ENCODE assay signal across 8 cellular contexts in genomic region chr20:4091332-4092135, GRCh38. TPM values are rescaled to one million over a fixed set of nuclear protein-coding genes. Genes with fewer than 3 reads are reported as not detected.
A peak's percentile ranks its signal among the peaks of the same experiment; 100 is the strongest.
DNase-seq lines count a peak whose midpoint lies in the region; ATAC-seq and TF ChIP-seq lines count a peak whose summit lies in the region.

No MANE protein-coding gene starts in this region.

- in situ Hi-C loops in SK-MEL-5 (cut with HindIII; ENCODE audit: low pct_unique_long_range_greater_than_20kb, low sequenced_read_pairs): no loop called here
- in situ Hi-C loops in astrocyte of the spinal cord (cut with HindIII; ENCODE audit: low sequenced_read_pairs): no loop called here

- no TSS peak for BruUV-seq in HCT116 (replicated peaks; lab: Mats Ljungman, UMichigan)

- TF ChIP-seq CTCF in HCT116 (IDR thresholded peaks at IDR 0.05 in 2 of 3, conservative IDR thresholded peaks at IDR 0.05 in 1 of 3; ENCODE audit: borderline replicate concordance in 1 of 3, insufficient read depth in 1 of 3, low read depth in 2 of 3, low read length in 2 of 3): peak; percentile 69 to 82 (median 72); a peak in 5 of 6 replicates
- TF ChIP-seq CTCF in astrocyte of the spinal cord (IDR thresholded peaks at IDR 0.05; ENCODE audit: low read depth, low read length): peak; percentile 83

- H3K9me3 ChIP-seq in HCT116 (ENCODE audit: control insufficient read depth in 1 of 2, insufficient read depth in 1 of 2, low read depth in 1 of 2, low read length in 2 of 2): peaks cover 0 to 9% of the 10 kb centered on the region in 2 experiments; a peak in 1 of 4 replicates

- no peaks in the 10 kb centered on the region for H3K36me3 ChIP-seq in HCT116 (ENCODE audit: control insufficient read depth in 1 of 2, insufficient read depth in 2 of 2, low read length in 2 of 2)

- H3K9me3 Mint-ChIP-seq in stimulated activated naive B cell treated with anti-CD40 and anti-IgM and Interleukin-4, amounts not matched to agents 10 μg/mL and 1 μg/mL and 100 μg/mL, for 72 hours: peaks cover 0 to 4% of the 10 kb centered on the region in 2 donors

- H3K27ac Mint-ChIP-seq in stimulated activated naive B cell treated with anti-CD40 and anti-IgM and Interleukin-4, amounts not matched to agents 10 μg/mL and 1 μg/mL and 100 μg/mL, for 72 hours: no peak overlapping the region

- no peak overlapping the region for H3K4me3 Mint-ChIP-seq in stimulated activated naive B cell treated with anti-CD40 and anti-IgM and Interleukin-4, amounts not matched to agents 10 μg/mL and 1 μg/mL and 100 μg/mL, for 72 hours

- POLR2A ChIA-PET in HCT116 (lab: Charles Lee): interaction anchor here (0.7 kb wide), 1 partner anchor 10 kb away, joined by 3 read pairs; no protein-coding TSS in a partner anchor

- CTCF ChIA-PET in HCT116 (lab: Charles Lee): interaction anchor here (0.6 to 1.8 kb wide), 9 partner anchors 9 to 310 kb away, joined by 3 to 6 read pairs (median 3); partner anchors contain the start of gene SPEF1

- no peak overlapping the region for H3K27ac ChIP-seq in HCT116 (ENCODE audit: low read depth, low read length)

- peaks cover 21 to 31% of the 10 kb centered on the region in 2 donors for H3K27me3 Mint-ChIP-seq in stimulated activated naive B cell treated with anti-CD40 and anti-IgM and Interleukin-4, amounts not matched to agents 10 μg/mL and 1 μg/mL and 100 μg/mL, for 72 hours

- no peaks in the 10 kb centered on the region for H4K20me1 ChIP-seq in HCT116 (ENCODE audit: insufficient read depth)

- DNase-seq in CD1c-positive myeloid dendritic cell (ENCODE audit: extremely low spot score): peak; percentile 68
- DNase-seq in HCT116 (ENCODE audit: low read depth, low spot score): no peak
- DNase-seq in SK-MEL-5 (ENCODE audit: low read depth, low spot score): peak; percentile 79
- peak; percentile 86 for DNase-seq in astrocyte of the spinal cord (ENCODE audit: low read depth, low spot score)
- DNase-seq in iris pigment epithelial cell (ENCODE audit: low read depth): peak; percentile 67
- DNase-seq in stimulated activated naive B cell treated with anti-CD40 and anti-IgM and Interleukin-4, amounts not matched to agents 10 μg/mL and 1 μg/mL and 100 μg/mL, for 72 hours: no peak
- no peak for DNase-seq in OCI-M2 (lab: John Stamatoyannopoulos, UW; ENCODE audit: unreplicated experiment)

- H3K9ac ChIP-seq in HCT116 (ENCODE audit: low read length): no peak overlapping the region

- peaks cover 0 to 9% of the 10 kb centered on the region in 2 donors for H3K4me1 Mint-ChIP-seq in stimulated activated naive B cell treated with anti-CD40 and anti-IgM and Interleukin-4, amounts not matched to agents 10 μg/mL and 1 μg/mL and 100 μg/mL, for 72 hours

- intact Hi-C loops in HCT116 (cut with micrococcal nuclease): loop anchor here (5.0 kb wide), 1 partner anchor 374 kb away; no protein-coding TSS in a partner anchor

- peak; percentile 93 for ATAC-seq in HCT116
- ATAC-seq in stimulated activated naive B cell treated with anti-CD40 and anti-IgM and Interleukin-4, amounts not matched to agents 10 μg/mL and 1 μg/mL and 100 μg/mL, for 72 hours (replicated peaks): peak; percentile 19 to 46
- no peak for ATAC-seq in HG02973 (IDR thresholded peaks at IDR 0.05; ENCODE audit: unreplicated experiment)

- no peaks in the 10 kb centered on the region for H3K27me3 ChIP-seq in HCT116 (ENCODE audit: insufficient read depth, low read length)

- H3K36me3 Mint-ChIP-seq in stimulated activated naive B cell treated with anti-CD40 and anti-IgM and Interleukin-4, amounts not matched to agents 10 μg/mL and 1 μg/mL and 100 μg/mL, for 72 hours: no peaks in the 10 kb centered on the region

- no peaks in the 10 kb centered on the region for H3K9me2 ChIP-seq in HCT116 (ENCODE audit: insufficient read depth)

- no peak overlapping the region for H3K4me3 ChIP-seq in HCT116 (replicated peaks in 1 of 2; ENCODE audit: low read depth in 1 of 2, low read length in 2 of 2)
- H3K4me3 ChIP-seq in astrocyte of the spinal cord (ENCODE audit: low read depth, low read length): no peak overlapping the region

- H3K4me2 ChIP-seq in HCT116 (ENCODE audit: low read length): no peak overlapping the region

- no peak overlapping the region for H2AFZ ChIP-seq in HCT116 (ENCODE audit: low read depth, low read length, poor library complexity, severe bottlenecking)

- peak; percentile 74 for TF ChIP-seq RAD21 in HCT116 (IDR thresholded peaks at IDR 0.05; ENCODE audit: low read depth)

- H3K4me1 ChIP-seq in HCT116 (ENCODE audit: control insufficient read depth in 1 of 2, insufficient read depth in 2 of 2, low read length in 2 of 2): no peaks in the 10 kb centered on the region

- RAD21 ChIA-PET in HCT116 (lab: Charles Lee; ENCODE audit: low non-redundant PET in 1 of 2, low total read pairs in 2 of 2, uncharacterized antibody in 2 of 2, unreplicated experiment in 2 of 2): interaction anchor here in 1 of 2 experiments (0.6 kb wide), 1 partner anchor 162 kb away, joined by 4 read pairs; no protein-coding TSS in a partner anchor

- no peaks in the 10 kb centered on the region for H3K79me2 ChIP-seq in HCT116 (ENCODE audit: insufficient read depth, low read length)

- no peak for TF ChIP-seq POLR2A in HCT116 (IDR thresholded peaks at IDR 0.05; ENCODE audit: borderline replicate concordance, extremely low read depth, insufficient read depth, insufficient read length)

TF ChIP-seq in HCT116, 20 proteins besides CTCF, POLR2A, EP300 and RAD21:
- TF ChIP-seq ZBTB33 (IDR thresholded peaks at IDR 0.05; ENCODE audit: extremely low read depth, insufficient replicate concordance, low read length) (no peak), EZH2phosphoT487 (IDR thresholded peaks at IDR 0.05; ENCODE audit: borderline replicate concordance) (no peak)

RNA-seq across cellular contexts. Expression of gene SMOX, which starts 57.1 kb away (rescaled TPM):
- 40.1 TPM for total RNA-seq in HCT116 (2021; ENCODE audit: unreplicated experiment)
- 75.8 and 81.2 TPM in 2 replicates for polyA plus RNA-seq in HCT116 (2012)
- 15.6 and 18.9 TPM in 2 replicates for total RNA-seq in SK-MEL-5 (2014; rRNA removed; shearing (Covaris generic))
- 20.8 and 28.2 TPM in 2 replicates for polyA plus RNA-seq in SK-MEL-5 (2015; cell fraction: cytosol; rRNA removed)
- polyA plus RNA-seq in SK-MEL-5 (2015; cell fraction: nucleus; rRNA removed): 18.0 and 22.1 TPM in 2 replicates

Comparison
In these comparisons a context has a peak if more than half of its experiments do, and no peak if none do; other contexts are left out.
1. DNase-seq: peak in CD1c-positive myeloid dendritic cell (single experiment), SK-MEL-5 (single experiment), astrocyte of the spinal cord (single experiment) and iris pigment epithelial cell (single experiment); none in HCT116 (single experiment), stimulated activated naive B cell treated with anti-CD40 and anti-IgM and Interleukin-4, amounts not matched to agents 10 μg/mL and 1 μg/mL and 100 μg/mL, for 72 hours (single experiment) and OCI-M2 (single experiment).